Comparison of ENCODE assay signal across 1 cellular context in genomic region chr4:145868637-145869409, GRCh38.
TF ChIP-seq lines count a peak whose summit lies in the region.

No MANE protein-coding gene starts in this region.

TF ChIP-seq in HepG2, 621 proteins besides CTCF, POLR2A, EP300 and RAD21 (continued from another document):
- TF ChIP-seq, protein P1, sequence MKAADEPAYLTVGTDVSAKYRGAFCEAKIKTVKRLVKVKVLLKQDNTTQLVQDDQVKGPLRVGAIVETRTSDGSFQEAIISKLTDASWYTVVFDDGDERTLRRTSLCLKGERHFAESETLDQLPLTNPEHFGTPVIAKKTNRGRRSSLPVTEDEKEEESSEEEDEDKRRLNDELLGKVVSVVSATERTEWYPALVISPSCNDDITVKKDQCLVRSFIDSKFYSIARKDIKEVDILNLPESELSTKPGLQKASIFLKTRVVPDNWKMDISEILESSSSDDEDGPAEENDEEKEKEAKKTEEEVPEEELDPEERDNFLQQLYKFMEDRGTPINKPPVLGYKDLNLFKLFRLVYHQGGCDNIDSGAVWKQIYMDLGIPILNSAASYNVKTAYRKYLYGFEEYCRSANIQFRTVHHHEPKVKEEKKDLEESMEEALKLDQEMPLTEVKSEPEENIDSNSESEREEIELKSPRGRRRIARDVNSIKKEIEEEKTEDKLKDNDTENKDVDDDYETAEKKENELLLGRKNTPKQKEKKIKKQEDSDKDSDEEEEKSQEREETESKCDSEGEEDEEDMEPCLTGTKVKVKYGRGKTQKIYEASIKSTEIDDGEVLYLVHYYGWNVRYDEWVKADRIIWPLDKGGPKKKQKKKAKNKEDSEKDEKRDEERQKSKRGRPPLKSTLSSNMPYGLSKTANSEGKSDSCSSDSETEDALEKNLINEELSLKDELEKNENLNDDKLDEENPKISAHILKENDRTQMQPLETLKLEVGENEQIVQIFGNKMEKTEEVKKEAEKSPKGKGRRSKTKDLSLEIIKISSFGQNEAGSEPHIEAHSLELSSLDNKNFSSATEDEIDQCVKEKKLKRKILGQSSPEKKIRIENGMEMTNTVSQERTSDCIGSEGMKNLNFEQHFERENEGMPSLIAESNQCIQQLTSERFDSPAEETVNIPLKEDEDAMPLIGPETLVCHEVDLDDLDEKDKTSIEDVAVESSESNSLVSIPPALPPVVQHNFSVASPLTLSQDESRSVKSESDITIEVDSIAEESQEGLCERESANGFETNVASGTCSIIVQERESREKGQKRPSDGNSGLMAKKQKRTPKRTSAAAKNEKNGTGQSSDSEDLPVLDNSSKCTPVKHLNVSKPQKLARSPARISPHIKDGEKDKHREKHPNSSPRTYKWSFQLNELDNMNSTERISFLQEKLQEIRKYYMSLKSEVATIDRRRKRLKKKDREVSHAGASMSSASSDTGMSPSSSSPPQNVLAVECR (CRISPR knock-in tag; IDR thresholded peaks at IDR 0.05; ENCODE audit: borderline replicate concordance) = no peak
- no peak for TF ChIP-seq ZNF75D (CRISPR knock-in tag; IDR thresholded peaks at IDR 0.05; ENCODE audit: borderline replicate concordance)
TF ChIP-seq in HepG2: peak in this region for 0.
